In genomic region chr18:63447066-63447465, GRCh38 we compare ENCODE assay signal across 34 cellular contexts. TPM values are rescaled to one million over a fixed set of nuclear protein-coding genes. Genes with fewer than 3 reads are reported as not detected.
"Had no signal": no experiment of that assay in that cellular context is flagged by ENCODE, and none has a peak within 500 bp of the region (broad histone marks: within the 10 kb centered on the region; RNA-seq: fewer than 3 reads in every experiment).

No MANE protein-coding gene starts in this region.

- H3K27me3 ChIP-seq: ascending aorta, dorsolateral prefrontal cortex, esophagus squamous epithelium, gastroesophageal sphincter, heart right ventricle had no signal

- ATAC-seq: activated CD4-positive, alpha-beta T cell treated with anti-CD3 and anti-CD28 coated beads for 36 hours; activated CD8-positive, alpha-beta memory T cell treated with anti-CD3 and anti-CD28 coated beads, Interleukin-2, amount 10 ng/mL, durations not matched to agents 7 days and 5 days; activated CD8-positive, alpha-beta T cell treated with anti-CD3 and anti-CD28 coated beads, Interleukin-2, amount 10 ng/mL, durations not matched to agents 7 days and 5 days; activated naive CD4-positive, alpha-beta T cell treated with anti-CD3 and anti-CD28 coated beads, Interleukin-2, amount 50 U/mL, for 72 hours; gastroesophageal sphincter; heart right ventricle; T-helper 17 cell had no signal

- H3K27ac ChIP-seq: ascending aorta, coronary artery, dorsolateral prefrontal cortex, gastroesophageal sphincter, heart right ventricle had no signal

- H3K4me3 ChIP-seq: ascending aorta, coronary artery, dorsolateral prefrontal cortex, esophagus squamous epithelium, gastroesophageal sphincter, heart right ventricle had no signal

- DNase-seq: activated CD4-positive, alpha-beta memory T cell treated with anti-CD3 and anti-CD28 coated beads for 36 hours; activated CD4-positive, alpha-beta T cell treated with anti-CD3 and anti-CD28 coated beads for 36 hours; activated CD4-positive, alpha-beta T cell treated with anti-CD3 and anti-CD28 coated beads, Interleukin-2, amount 10 ng/mL, durations not matched to agents 24 days and 14 days; activated CD4-positive, CD25-positive, alpha-beta regulatory T cell; activated CD4-positive, CD25-positive, alpha-beta regulatory T cell treated with anti-CD3 and anti-CD28 coated beads, Interleukin-2, amount 50 U/mL, for 72 hours; activated CD8-positive, alpha-beta memory T cell treated with anti-CD3 and anti-CD28 coated beads, Interleukin-2, amount 10 ng/mL, durations not matched to agents 7 days and 5 days; activated CD8-positive, alpha-beta memory T cell treated with anti-CD3 and anti-CD28 coated beads, Interleukin-2, amount 50 U/mL, for 4 hours; activated CD8-positive, alpha-beta T cell treated with anti-CD3 and anti-CD28 coated beads, Interleukin-2, amount 10 ng/mL, durations not matched to agents 7 days and 5 days; activated gamma-delta T cell; activated naive CD4-positive, alpha-beta T cell; activated naive CD4-positive, alpha-beta T cell treated with anti-CD3 and anti-CD28 coated beads, Interleukin-2, amount 10 ng/mL, durations not matched to agents 7 days and 5 days; activated naive CD8-positive, alpha-beta T cell treated with anti-CD3 and anti-CD28 coated beads, Interleukin-2, amount 10 ng/mL, durations not matched to agents 7 days and 5 days; activated T-cell treated with anti-CD3 and anti-CD28 coated beads, Interleukin-2, amount 50 U/mL, for 1 hour; activated T-cell treated with anti-CD3 and anti-CD28 coated beads, Interleukin-2, amount 50 U/mL, for 48 hours; dorsolateral prefrontal cortex; effector memory CD4-positive, alpha-beta T cell; endodermal cell; erythroblast; esophagus squamous epithelium; foreskin melanocyte; heart right ventricle; T-helper 1 cell; T-helper 17 cell; T1000 had no signal

- H3K36me3 ChIP-seq: ascending aorta, esophagus squamous epithelium, gastroesophageal sphincter, heart right ventricle had no signal

- H3K9me3 ChIP-seq: ascending aorta, esophagus squamous epithelium, gastroesophageal sphincter, heart right ventricle had no signal

- H3K4me1 ChIP-seq: ascending aorta had no signal

RNA-seq across cellular contexts. Expression of gene SERPINB5, which starts 29.7 kb away (rescaled TPM):
- total RNA-seq: activated CD4-positive, alpha-beta memory T cell treated with anti-CD3 and anti-CD28 coated beads for 36 hours; activated CD4-positive, alpha-beta T cell treated with anti-CD3 and anti-CD28 coated beads for 36 hours; activated CD4-positive, alpha-beta T cell treated with anti-CD3 and anti-CD28 coated beads, Interleukin-2, amount 10 ng/mL, durations not matched to agents 24 days and 14 days; activated CD8-positive, alpha-beta memory T cell treated with anti-CD3 and anti-CD28 coated beads for 36 hours; activated CD8-positive, alpha-beta memory T cell treated with anti-CD3 and anti-CD28 coated beads, Interleukin-2, amount 10 ng/mL, durations not matched to agents 7 days and 5 days; activated CD8-positive, alpha-beta T cell treated with anti-CD3 and anti-CD28 coated beads, Interleukin-2, amount 10 ng/mL, durations not matched to agents 7 days and 5 days; activated naive CD4-positive, alpha-beta T cell treated with anti-CD3 and anti-CD28 coated beads, Interleukin-2, amount 50 U/mL, for 72 hours; activated naive CD8-positive, alpha-beta T cell treated with anti-CD3 and anti-CD28 coated beads, Interleukin-2, amount 10 ng/mL, durations not matched to agents 7 days and 5 days; ascending aorta; cardiac septum; cerebellum; dorsolateral prefrontal cortex; fibroblast of lung; fibroblast of villous mesenchyme; glomerular endothelial cell; heart right ventricle; T-helper 17 cell had no signal
